In genomic region chr20:3710703-3711417, GRCh38 we compare ENCODE assay signal across 1 cellular context.
TF ChIP-seq lines count a peak whose summit lies in the region.

No MANE protein-coding gene starts in this region.

TF ChIP-seq in K562, 482 proteins besides CTCF, POLR2A, EP300 and RAD21:
- TF ChIP-seq NFIC (IDR thresholded peaks at IDR 0.05): peak; percentile 50
- peak; percentile 48; the same call in 1 of the 2 replicates for TF ChIP-seq ARID4B (CRISPR knock-in tag; IDR thresholded peaks at IDR 0.05)
- 0 out of 2 replicates have a peak, but pooled peaks have one; percentile 56 for TF ChIP-seq FOXP4 (CRISPR knock-in tag; IDR thresholded peaks at IDR 0.05; ENCODE audit: borderline replicate concordance)
- peak; percentile 69 for TF ChIP-seq RB1 (IDR thresholded peaks at IDR 0.05; ENCODE audit: low read depth)
- peak; percentile 82 for TF ChIP-seq KLF13 (tag; IDR thresholded peaks at IDR 0.05; ENCODE audit: borderline replicate concordance, low read depth)
- peak; percentile 70 for TF ChIP-seq STAG1 (CRISPR knock-in tag; IDR thresholded peaks at IDR 0.05; ENCODE audit: borderline replicate concordance)
- no peak for TF ChIP-seq ZNF133 (CRISPR knock-in tag; IDR thresholded peaks at IDR 0.05)
- TF ChIP-seq ZNF592 (IDR thresholded peaks at IDR 0.05): no peak
- TF ChIP-seq EGR1 (conservative IDR thresholded peaks at IDR 0.05): peak; percentile 33; the same call in 1 of the 2 replicates
- TF ChIP-seq ZNF165 (CRISPR knock-in tag; IDR thresholded peaks at IDR 0.05; ENCODE audit: borderline replicate concordance): no peak
- peak; percentile 63; the same call in 1 of the 2 replicates for TF ChIP-seq ARID2 (IDR thresholded peaks at IDR 0.05)
- peak; percentile 44 to 67; a peak in 2 of 4 replicates for TF ChIP-seq MAZ (CRISPR knock-in tag; conservative IDR thresholded peaks at IDR 0.05 in 1 of 2, IDR thresholded peaks at IDR 0.05 in 1 of 2)
- TF ChIP-seq TAF9B (IDR thresholded peaks at IDR 0.05; ENCODE audit: partially characterized antibody): no peak
- 0 out of 4 replicates have a peak, but pooled peaks of 1 of the 2 experiments have one; percentile 27 for TF ChIP-seq TEAD1 (CRISPR knock-in tag; IDR thresholded peaks at IDR 0.05)
- peak; percentile 57 for TF ChIP-seq SMC3 (conservative IDR thresholded peaks at IDR 0.05; ENCODE audit: insufficient read depth, low read depth, low read length)
- TF ChIP-seq TFAP4 (CRISPR knock-in tag; IDR thresholded peaks at IDR 0.05; ENCODE audit: borderline replicate concordance): peak; percentile 88
- peak; percentile 55 for TF ChIP-seq CEBPG (CRISPR knock-in tag; IDR thresholded peaks at IDR 0.05)
- no peak for TF ChIP-seq CEBPG (tag; conservative IDR thresholded peaks at IDR 0.05 in 1 of 2, IDR thresholded peaks at IDR 0.05 in 1 of 2)
- TF ChIP-seq SMAD1 (IDR thresholded peaks at IDR 0.05; ENCODE audit: low read depth, low read length, partially characterized antibody): no peak
- TF ChIP-seq ZBTB7A (IDR thresholded peaks at IDR 0.05; ENCODE audit: borderline replicate concordance, control insufficient read depth, low read depth, low read length): peak; percentile 64; the same call in 1 of the 2 replicates
- peak; percentile 75 for TF ChIP-seq VEZF1 (CRISPR knock-in tag; IDR thresholded peaks at IDR 0.05)
